Comparison of ENCODE assay signal across 15 cellular contexts in the genomic region with DNA sequence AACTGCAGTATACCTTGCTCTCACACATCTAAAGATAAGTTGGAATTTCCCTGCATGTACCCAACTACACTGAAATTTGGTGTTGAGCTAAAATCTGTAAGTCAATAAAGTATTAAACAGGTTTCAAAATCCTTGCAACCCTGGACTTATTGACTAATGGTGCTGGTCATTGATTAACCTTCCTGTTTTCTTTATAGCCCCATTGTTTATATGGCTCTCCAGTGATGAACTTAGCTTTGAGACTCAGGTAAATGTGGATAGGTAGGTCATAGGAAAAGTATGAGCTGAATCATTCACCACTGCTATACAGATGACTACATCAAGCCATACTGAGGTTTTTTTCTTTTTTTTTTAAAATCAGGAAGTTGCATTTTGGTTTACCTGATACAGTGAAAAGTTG.
"Had no signal": no experiment of that assay in that cellular context is flagged by ENCODE, and none has a peak within 500 bp of the region (broad histone marks: within the 10 kb centered on the region; RNA-seq: fewer than 3 reads in every experiment).

No MANE protein-coding gene starts in this region.

- H3K9me3 ChIP-seq: adrenal gland, uterus had no signal

- ATAC-seq: left colon, natural killer cell, T-helper 17 cell had no signal

- DNase-seq: activated B cell treated with CpG ODN at 0.5 μM for 24 hours; activated CD4-positive, alpha-beta T cell treated with anti-CD3 and anti-CD28 coated beads, Interleukin-2, amount 10 ng/mL, durations not matched to agents 7 days and 5 days; activated CD8-positive, alpha-beta memory T cell treated with anti-CD3 and anti-CD28 coated beads for 24 hours; activated naive CD4-positive, alpha-beta T cell treated with anti-CD3 and anti-CD28 coated beads, Interleukin-2, amount 10 ng/mL, durations not matched to agents 7 days and 5 days; activated T-cell treated with anti-CD3 and anti-CD28 coated beads for 4 hours; adrenal gland; effector memory CD4-positive, alpha-beta T cell; erythroblast; hypothalamus; left colon; natural killer cell; stimulated activated CD4-positive, alpha-beta T cell treated with anti-CD3 and anti-CD28 coated beads, Interleukin-15, amount 100 ng/mL, for 24 hours; stimulated activated CD4-positive, alpha-beta T cell treated with anti-CD3 and anti-CD28 coated beads, Interleukin-4, amount 100 ng/mL, for 24 hours; T-helper 17 cell; uterus had no signal

- H3K4me3 ChIP-seq: adrenal gland, uterus had no signal

- H3K4me1 ChIP-seq: adrenal gland, uterus had no signal

- H3K36me3 ChIP-seq: adrenal gland, uterus had no signal

- H3K27ac ChIP-seq: adrenal gland, uterus had no signal

- H3K27me3 ChIP-seq: adrenal gland, uterus had no signal
